ENCODE assay signal across 1 cellular context in genomic region chr19:14556662-14557188, GRCh38.
TF ChIP-seq lines count a peak whose summit lies in the region.

No MANE protein-coding gene starts in this region.

TF ChIP-seq in HepG2, 621 proteins besides CTCF, POLR2A, EP300 and RAD21 (continued from another document and continues in another):
- no peak for TF ChIP-seq ZNF280D (CRISPR knock-in tag; IDR thresholded peaks at IDR 0.05)
- peak; percentile 38 for TF ChIP-seq ASH2L (IDR thresholded peaks at IDR 0.05; ENCODE audit: insufficient read length, low read depth, low read length)
- no peak for TF ChIP-seq ZNF101 (CRISPR knock-in tag; IDR thresholded peaks at IDR 0.05; ENCODE audit: borderline replicate concordance, low read depth)
- 0 out of 2 replicates have a peak, but pooled peaks have one; percentile 16 for TF ChIP-seq FOXO1 (CRISPR knock-in tag; IDR thresholded peaks at IDR 0.05)
- TF ChIP-seq ZNF646 (CRISPR knock-in tag; IDR thresholded peaks at IDR 0.05): no peak
- no peak for TF ChIP-seq ZZZ3 (CRISPR knock-in tag; IDR thresholded peaks at IDR 0.05; ENCODE audit: borderline replicate concordance)
- no peak for TF ChIP-seq ETV6 (CRISPR knock-in tag; conservative IDR thresholded peaks at IDR 0.05)
- TF ChIP-seq MAFG (CRISPR knock-in tag; IDR thresholded peaks at IDR 0.05): no peak
- TF ChIP-seq CC2D1A (CRISPR knock-in tag; IDR thresholded peaks at IDR 0.05): no peak
- TF ChIP-seq SIN3A (IDR thresholded peaks at IDR 0.05; ENCODE audit: borderline replicate concordance, low read depth, low read length): no peak
- no peak for TF ChIP-seq RAD51 (IDR thresholded peaks at IDR 0.05; ENCODE audit: borderline replicate concordance)
- no peak for TF ChIP-seq SOX6 (IDR thresholded peaks at IDR 0.05)
- no peak for TF ChIP-seq SOX6 (CRISPR knock-in tag; IDR thresholded peaks at IDR 0.05)
- TF ChIP-seq ZNF569 (CRISPR knock-in tag; IDR thresholded peaks at IDR 0.05; ENCODE audit: borderline replicate concordance): no peak
- TF ChIP-seq TIGD3 (CRISPR knock-in tag; IDR thresholded peaks at IDR 0.05; ENCODE audit: borderline replicate concordance): no peak
- TF ChIP-seq ZNF414 (CRISPR knock-in tag; IDR thresholded peaks at IDR 0.05): no peak
- no peak for TF ChIP-seq ZNF879 (CRISPR knock-in tag; IDR thresholded peaks at IDR 0.05)
- no peak for TF ChIP-seq NCOA5 (CRISPR knock-in tag; IDR thresholded peaks at IDR 0.05)
- no peak for TF ChIP-seq STAT6 (CRISPR knock-in tag; IDR thresholded peaks at IDR 0.05; ENCODE audit: borderline replicate concordance)
- TF ChIP-seq ZNF784 (CRISPR knock-in tag; IDR thresholded peaks at IDR 0.05; ENCODE audit: borderline replicate concordance): no peak
- TF ChIP-seq ZFP36L2 (CRISPR knock-in tag; IDR thresholded peaks at IDR 0.05): no peak
- no peak for TF ChIP-seq SRSF4 (IDR thresholded peaks at IDR 0.05; ENCODE audit: low read depth, low read length, poor library complexity, severe bottlenecking)
- TF ChIP-seq TEAD2 (CRISPR knock-in tag; IDR thresholded peaks at IDR 0.05): no peak
- TF ChIP-seq NR3C1 (CRISPR knock-in tag; IDR thresholded peaks at IDR 0.05): no peak
- no peak for TF ChIP-seq ZSCAN22 (CRISPR knock-in tag; IDR thresholded peaks at IDR 0.05)
- 0 out of 2 replicates have a peak, but pooled peaks have one; percentile 21 for TF ChIP-seq ARNT2 (CRISPR knock-in tag; IDR thresholded peaks at IDR 0.05; ENCODE audit: low read depth)
- no peak for TF ChIP-seq MAF1 (CRISPR knock-in tag; IDR thresholded peaks at IDR 0.05; ENCODE audit: borderline replicate concordance)
- peak; percentile 60; the same call in 1 of the 2 replicates for TF ChIP-seq IRF2 (CRISPR knock-in tag; IDR thresholded peaks at IDR 0.05)
- TF ChIP-seq ZFX (CRISPR knock-in tag; IDR thresholded peaks at IDR 0.05; ENCODE audit: low read depth): peak; percentile 27; the same call in 1 of the 2 replicates
- TF ChIP-seq CSRNP1 (CRISPR knock-in tag; IDR thresholded peaks at IDR 0.05): no peak
- TF ChIP-seq ZNF766 (CRISPR knock-in tag; IDR thresholded peaks at IDR 0.05; ENCODE audit: borderline replicate concordance): no peak
- no peak for TF ChIP-seq ZNF563 (CRISPR knock-in tag; IDR thresholded peaks at IDR 0.05)
- no peak for TF ChIP-seq SMAD9 (CRISPR knock-in tag; IDR thresholded peaks at IDR 0.05)
- TF ChIP-seq ZFP1 (CRISPR knock-in tag; IDR thresholded peaks at IDR 0.05): no peak
- TF ChIP-seq ZNF772 (CRISPR knock-in tag; IDR thresholded peaks at IDR 0.05): no peak
- no peak for TF ChIP-seq TERF1 (CRISPR knock-in tag; IDR thresholded peaks at IDR 0.05)
- no peak for TF ChIP-seq HNRNPH1 (optimal IDR thresholded peaks at IDR 0.05; ENCODE audit: low read depth, low read length)
- no peak for TF ChIP-seq SNAI1 (CRISPR knock-in tag; IDR thresholded peaks at IDR 0.05; ENCODE audit: borderline replicate concordance)
- no peak for TF ChIP-seq DNMT3B (CRISPR knock-in tag; conservative IDR thresholded peaks at IDR 0.05)
- TF ChIP-seq ZBED4 (CRISPR knock-in tag; IDR thresholded peaks at IDR 0.05; ENCODE audit: borderline replicate concordance): peak; percentile 28; the same call in 1 of the 2 replicates
- TF ChIP-seq KDM4B (CRISPR knock-in tag; IDR thresholded peaks at IDR 0.05): no peak
